In the genomic region with DNA sequence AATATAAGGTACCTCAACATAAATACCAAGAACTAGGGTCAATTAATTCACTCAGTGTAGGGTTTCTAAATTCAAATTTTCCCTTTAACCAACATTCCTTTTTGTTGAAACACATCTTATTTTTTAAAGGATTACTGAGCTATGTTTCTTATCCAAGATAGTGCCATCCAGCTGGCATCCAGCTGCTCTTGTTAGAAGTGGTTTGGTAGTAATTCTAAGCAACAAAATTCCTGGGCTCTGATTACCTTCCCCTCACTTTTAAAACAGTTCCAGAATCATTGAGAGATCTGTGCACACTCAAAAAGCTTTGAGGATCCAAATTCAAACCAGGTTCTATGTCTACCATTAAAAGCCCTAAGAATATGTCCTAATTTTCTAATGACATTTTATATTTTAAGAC, we compare ENCODE assay signal across 21 cellular contexts.
DNase-seq lines count a peak whose midpoint lies in the region; TF ChIP-seq lines count a peak whose summit lies in the region.
"Had no signal": no experiment of that assay in that cellular context is flagged by ENCODE, and none has a peak within 500 bp of the region (broad histone marks: within the 10 kb centered on the region; RNA-seq: fewer than 3 reads in every experiment).

No MANE protein-coding gene starts in this region.

- H3K36me3 ChIP-seq in smooth muscle cell (ENCODE audit: low read depth) (no peaks in the 10 kb centered on the region), mesenchymal stem cell (ENCODE audit: control insufficient read depth in 1 of 2, insufficient read depth in 2 of 2, low read depth in 1 of 2, low read length in 2 of 2) (no peaks in the 10 kb centered on the region)

- H3K4me3 ChIP-seq in smooth muscle cell (no peak overlapping the region), mesenchymal stem cell (ENCODE audit: insufficient read depth in 1 of 2, low read depth in 1 of 2, low read length in 2 of 2) (no peak overlapping the region)
- H3K4me3 ChIP-seq: SK-N-MC had no signal

- H3K4me2 ChIP-seq in smooth muscle cell = peak overlapping the region; percentile 41
- H3K4me2 ChIP-seq in mesenchymal stem cell (ENCODE audit: low read length, poor library complexity, severe bottlenecking) = no peak overlapping the region
- H3K4me2 ChIP-seq: KMS-11 had no signal

- no peaks in the 10 kb centered on the region for H3K79me2 ChIP-seq in smooth muscle cell (ENCODE audit: low read depth)

- no peak overlapping the region for H3K27ac ChIP-seq in smooth muscle cell (ENCODE audit: low read depth)
- no peak overlapping the region for H3K27ac ChIP-seq in mesenchymal stem cell (ENCODE audit: low read length, poor library complexity, severe bottlenecking)
- H3K27ac ChIP-seq: KMS-11, SK-N-MC had no signal

- H2AFZ ChIP-seq in smooth muscle cell (ENCODE audit: low read depth) (no peak overlapping the region), mesenchymal stem cell (ENCODE audit: low read depth, low read length) (no peak overlapping the region)

- no peak overlapping the region for H3K14ac ChIP-seq in mesenchymal stem cell (ENCODE audit: low read length in 2 of 2)

- no peak overlapping the region for H4K91ac ChIP-seq in mesenchymal stem cell (ENCODE audit: low read length)

- no peak overlapping the region for H3K18ac ChIP-seq in mesenchymal stem cell (ENCODE audit: low read depth in 1 of 2, low read length in 2 of 2)

- no peak overlapping the region for H2AK5ac ChIP-seq in mesenchymal stem cell (ENCODE audit: low read length, severe bottlenecking)

- H4K20me1 ChIP-seq in smooth muscle cell (ENCODE audit: low read depth) = no peaks in the 10 kb centered on the region

- H3K27me3 ChIP-seq in smooth muscle cell (ENCODE audit: low read depth) = no peaks in the 10 kb centered on the region
- H3K27me3 ChIP-seq in mesenchymal stem cell (ENCODE audit: control insufficient read depth in 1 of 2, insufficient read depth in 1 of 2, low read length in 2 of 2) = no peaks in the 10 kb centered on the region

- H2BK120ac ChIP-seq in mesenchymal stem cell (ENCODE audit: low read depth, low read length) = no peak overlapping the region

- no peak overlapping the region for H3K4ac ChIP-seq in mesenchymal stem cell (ENCODE audit: low read depth in 1 of 2, low read length in 2 of 2)

- no peaks in the 10 kb centered on the region for H3K79me1 ChIP-seq in mesenchymal stem cell (replicated peaks; ENCODE audit: low read length, poor library complexity, severe bottlenecking)

- H4K8ac ChIP-seq in mesenchymal stem cell (ENCODE audit: low read length) = no peak overlapping the region

- DNase-seq in GM03348 (ENCODE audit: low spot score) = peak; percentile 39
- DNase-seq in HS-5 (ENCODE audit: low read depth) = peak; percentile 25
- DNase-seq in dedifferentiated amniotic fluid mesenchymal stem cell (ENCODE audit: extremely low spot score) = peak; percentile 62
- DNase-seq in smooth muscle cell (lab: John Stamatoyannopoulos, UW; ENCODE audit: unreplicated experiment) = no peak
- no peak for DNase-seq in activated CD4-positive, alpha-beta T cell treated with anti-CD3 and anti-CD28 coated beads, Interleukin-2, amount 50 U/mL, for 1 hour
- no peak for DNase-seq in mesenchymal stem cell
- no peak for DNase-seq in NCI-H1092 treated with DMSO at 0.1 percent for 48 hours (lab: John Stamatoyannopoulos, UW)
- DNase-seq: Calu3; CD4-positive, alpha-beta T cell; GF-D8; HFFc6; NCI-H1105 treated with DMSO at 0.1 percent for 48 hours; NCI-H1694; NCI-H2081 treated with DMSO at 0.1 percent for 48 hours; NCI-H510A; NCI-H774; OCI-M1; Right ventricle myocardium superior; T-cell had no signal

- no peak overlapping the region for H3K9ac ChIP-seq in smooth muscle cell (ENCODE audit: low read depth)
- H3K9ac ChIP-seq in mesenchymal stem cell (ENCODE audit: low read length) = no peak overlapping the region
- H3K9ac ChIP-seq: KMS-11 had no signal

- H2BK12ac ChIP-seq in mesenchymal stem cell (ENCODE audit: low read length in 2 of 2) = no peak overlapping the region

- H3K9me3 ChIP-seq in smooth muscle cell (replicated peaks; ENCODE audit: low read depth) = no peaks in the 10 kb centered on the region
- H3K9me3 ChIP-seq in mesenchymal stem cell (ENCODE audit: control insufficient read depth, low read length) = peaks cover 6% of the 10 kb centered on the region

- no peak for TF ChIP-seq CTCF in smooth muscle cell (IDR thresholded peaks at IDR 0.05; ENCODE audit: borderline replicate concordance, insufficient read depth, poor library complexity, severe bottlenecking)

- H3K4me1 ChIP-seq in smooth muscle cell (ENCODE audit: low read depth) (no peaks in the 10 kb centered on the region), mesenchymal stem cell (ENCODE audit: control insufficient read depth, insufficient read depth, low read depth, low read length) (no peaks in the 10 kb centered on the region)

- H3K23ac ChIP-seq in mesenchymal stem cell (ENCODE audit: low read length in 2 of 2) = no peak overlapping the region

- no peaks in the 10 kb centered on the region for H3F3A ChIP-seq in smooth muscle cell (ENCODE audit: low read depth)

- no peak overlapping the region for H2BK5ac ChIP-seq in mesenchymal stem cell (ENCODE audit: low read depth, low read length, poor library complexity, severe bottlenecking)

- no peak overlapping the region for H2BK15ac ChIP-seq in mesenchymal stem cell (ENCODE audit: low read depth, poor library complexity, severe bottlenecking)

Comparison
In these comparisons a context has a peak if more than half of its experiments do, and no peak if none do; other contexts are left out.
1. DNase-seq: peak in GM03348 (single experiment), HS-5 (single experiment) and dedifferentiated amniotic fluid mesenchymal stem cell (single experiment); none in smooth muscle cell (single experiment), activated CD4-positive, alpha-beta T cell treated with anti-CD3 and anti-CD28 coated beads, Interleukin-2, amount 50 U/mL, for 1 hour (single experiment), mesenchymal stem cell (single experiment) and NCI-H1092 treated with DMSO at 0.1 percent for 48 hours (single experiment).